In genomic region chr22:43004362-43005035, GRCh38 we compare ENCODE assay signal across 11 cellular contexts. TPM values are rescaled to one million over a fixed set of nuclear protein-coding genes. Genes with fewer than 3 reads are reported as not detected.
DNase-seq lines count a peak whose midpoint lies in the region; ATAC-seq and TF ChIP-seq lines count a peak whose summit lies in the region.
"Had no signal": no experiment of that assay in that cellular context is flagged by ENCODE, and none has a peak within 500 bp of the region (broad histone marks: within the 10 kb centered on the region; RNA-seq: fewer than 3 reads in every experiment).

No MANE protein-coding gene starts in this region.

- no peak for TF ChIP-seq CTCF in fibroblast of lung (conservative IDR thresholded peaks at IDR 0.05 in 1 of 2, IDR thresholded peaks at IDR 0.05 in 1 of 2; ENCODE audit: low read depth in 1 of 2, low read length in 2 of 2)
- TF ChIP-seq CTCF in spleen (IDR thresholded peaks at IDR 0.05 in 8 of 11, conservative IDR thresholded peaks at IDR 0.05 in 3 of 11): no peak

- H3K27ac ChIP-seq in SK-N-MC: no peak overlapping the region; the same call in 1 of the 2 replicates
- peak overlapping the region; percentile 32 for H3K27ac ChIP-seq in fibroblast of lung (ENCODE audit: insufficient read depth, low read length)
- peak overlapping the region in 1 of 8 donors; percentile 7 for H3K27ac ChIP-seq in spleen
- H3K27ac ChIP-seq: breast epithelium, WERI-Rb-1 had no signal

- ATAC-seq in HG02571 (IDR thresholded peaks at IDR 0.05; ENCODE audit: unreplicated experiment) (no peak), left ventricle myocardium superior (no peak)

- no peak overlapping the region for H3K4me2 ChIP-seq in fibroblast of lung (ENCODE audit: extremely low read depth, insufficient read depth, low read length)

- H3K27me3 ChIP-seq in fibroblast of lung (ENCODE audit: control insufficient read depth, insufficient read depth, low read length) (no peaks in the 10 kb centered on the region), spleen (replicated peaks in 1 of 7) (no peaks in the 10 kb centered on the region)
- H3K27me3 ChIP-seq: breast epithelium had no signal

- DNase-seq in H4 (ENCODE audit: low spot score) (peak; percentile 90), SK-N-MC (ENCODE audit: low read depth, low spot score) (no peak), fibroblast of lung (ENCODE audit: low read depth in 2 of 2) (peak; percentile 68 to 81), spleen (peak; percentile 58), iPS-NIHi7 (ENCODE audit: extremely low spot score) (no peak), NCI-H524 treated with DMSO at 0.1 percent for 48 hours (lab: John Stamatoyannopoulos, UW) (no peak), left ventricle myocardium superior (no peak)
- DNase-seq: WERI-Rb-1 had no signal

- H3K4me3 ChIP-seq in SK-N-MC: peak overlapping the region; percentile 9; the same call in 1 of the 2 replicates
- no peak overlapping the region for H3K4me3 ChIP-seq in fibroblast of lung (replicated peaks in 1 of 4; ENCODE audit: control extremely low read depth in 1 of 4, insufficient read depth in 1 of 4, low read depth in 3 of 4, low read length in 4 of 4)
- no peak overlapping the region for H3K4me3 ChIP-seq in spleen
- H3K4me3 ChIP-seq: breast epithelium, skin epidermis had no signal

- WGBS in spleen, 5 donors: 46 to 74% (median 48%) methylated on average over 9 to 13 of the region's 13 CpGs

- H4K20me1 ChIP-seq in fibroblast of lung (ENCODE audit: control insufficient read depth, extremely low read depth, insufficient read depth, low read length): no peaks in the 10 kb centered on the region

- TF ChIP-seq POLR2A in spleen (IDR thresholded peaks at IDR 0.05): no peak

- H3K79me2 ChIP-seq in fibroblast of lung (ENCODE audit: control insufficient read depth, insufficient read depth, low read length): peaks cover 83% of the 10 kb centered on the region

- peaks cover 36% of the 10 kb centered on the region for H3K4me1 ChIP-seq in fibroblast of lung (ENCODE audit: control insufficient read depth, extremely low read depth, insufficient read depth, low read length)
- peaks cover 22 to 92% (median 69%) of the 10 kb centered on the region in 6 donors for H3K4me1 ChIP-seq in spleen

- intact Hi-C loops in spleen (cut with DNase I; ENCODE audit: low total_unique reads): no loop called here
- intact Hi-C loops in left ventricle myocardium superior (cut with micrococcal nuclease): no loop called here

- no peak overlapping the region for H3K9ac ChIP-seq in SK-N-MC (ENCODE audit: insufficient read length)
- H3K9ac ChIP-seq in fibroblast of lung (ENCODE audit: insufficient read depth, low read length): no peak overlapping the region

- H3K9me3 ChIP-seq in SK-N-MC (ENCODE audit: low read depth, low read length): no peaks in the 10 kb centered on the region
- H3K9me3 ChIP-seq in fibroblast of lung (ENCODE audit: control insufficient read depth, insufficient read depth, low read depth, low read length): no peaks in the 10 kb centered on the region
- no peaks in the 10 kb centered on the region for H3K9me3 ChIP-seq in spleen
- H3K9me3 ChIP-seq: breast epithelium had no signal

- no peak overlapping the region for H2AFZ ChIP-seq in fibroblast of lung (ENCODE audit: low read length)

- H3K36me3 ChIP-seq in SK-N-MC (ENCODE audit: insufficient read depth, low read length) (no peaks in the 10 kb centered on the region), fibroblast of lung (ENCODE audit: control insufficient read depth, insufficient read depth, low read length) (no peaks in the 10 kb centered on the region), spleen (no peaks in the 10 kb centered on the region)
- H3K36me3 ChIP-seq: breast epithelium, WERI-Rb-1 had no signal

RNA-seq across cellular contexts. Expression of gene PACSIN2, which starts 10.4 kb away (rescaled TPM):
- 52.4 and 56.9 TPM in 2 replicates for total RNA-seq in H4 (2014; rRNA removed; shearing (Covaris generic))
- total RNA-seq in fibroblast of lung (25.4 and 30.1 TPM in 2 replicates), spleen (10 to 100 TPM; 48.0 to 98.1 (median 78.2) TPM), left ventricle myocardium superior (63.8 TPM)
- polyA plus RNA-seq in fibroblast of lung (41.4 and 55.3 TPM in 2 replicates), spleen (10 to 100 TPM; 24.2 to 38.0 (median 25.1) TPM)
- 28.6 and 40.8 TPM in 2 replicates for polyA plus RNA-seq in fibroblast of lung (2012)
- polyA minus RNA-seq in fibroblast of lung (ENCODE audit: low replicate concordance): 18.3 and 26.8 TPM in 2 replicates

Comparison
In these comparisons a context has a peak if more than half of its experiments do, and no peak if none do; other contexts are left out.
1. DNase-seq: peak in H4 (single experiment), fibroblast of lung (2 of 2) and spleen (single experiment); none in SK-N-MC (single experiment), iPS-NIHi7 (single experiment), NCI-H524 treated with DMSO at 0.1 percent for 48 hours (single experiment) and left ventricle myocardium superior (single experiment).